In the genomic region with DNA sequence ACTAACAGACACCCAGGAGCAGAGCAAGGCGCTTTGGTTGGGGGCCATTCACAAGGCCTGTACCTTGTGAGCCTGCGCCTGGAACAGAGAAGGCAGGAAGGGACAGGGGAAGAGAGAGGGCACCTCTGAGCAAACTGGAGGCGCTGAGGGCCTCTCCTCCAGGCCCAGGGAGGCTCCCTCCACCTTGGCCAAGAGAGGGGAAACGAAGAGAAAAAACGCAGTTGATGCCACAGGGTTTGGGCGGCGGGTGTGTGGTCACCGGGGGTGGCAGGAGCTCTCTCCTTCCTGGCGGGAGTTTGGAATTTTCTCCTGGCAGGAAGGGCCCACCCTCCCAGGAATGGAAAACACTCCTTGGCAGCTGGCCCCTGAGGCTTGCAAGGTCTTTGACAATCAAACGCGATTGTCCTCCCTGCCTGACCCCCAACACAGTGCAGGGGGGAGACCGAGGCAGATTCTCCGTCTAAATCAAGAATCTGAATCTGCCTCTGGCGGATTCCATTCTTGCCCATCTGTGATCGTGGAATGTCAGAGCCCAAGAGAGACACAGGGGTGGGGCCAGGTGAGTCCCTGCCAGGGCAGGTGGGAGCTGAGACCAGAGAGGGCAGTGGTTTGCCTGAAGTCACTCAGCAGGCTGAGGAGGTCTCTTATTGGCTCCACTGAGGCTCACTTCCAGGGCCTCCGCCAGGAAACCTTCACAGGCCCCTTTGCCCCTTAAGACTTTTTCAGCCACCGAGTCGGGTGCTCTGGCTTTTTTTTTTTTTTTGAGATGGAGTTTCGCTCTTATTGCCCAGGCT, we compare ENCODE assay signal across 1 cellular context.
TF ChIP-seq lines count a peak whose summit lies in the region.

No MANE protein-coding gene starts in this region.

TF ChIP-seq in A549, 52 proteins besides CTCF, POLR2A, EP300 and RAD21 (continued from another document):
- TF ChIP-seq, protein P1, sequence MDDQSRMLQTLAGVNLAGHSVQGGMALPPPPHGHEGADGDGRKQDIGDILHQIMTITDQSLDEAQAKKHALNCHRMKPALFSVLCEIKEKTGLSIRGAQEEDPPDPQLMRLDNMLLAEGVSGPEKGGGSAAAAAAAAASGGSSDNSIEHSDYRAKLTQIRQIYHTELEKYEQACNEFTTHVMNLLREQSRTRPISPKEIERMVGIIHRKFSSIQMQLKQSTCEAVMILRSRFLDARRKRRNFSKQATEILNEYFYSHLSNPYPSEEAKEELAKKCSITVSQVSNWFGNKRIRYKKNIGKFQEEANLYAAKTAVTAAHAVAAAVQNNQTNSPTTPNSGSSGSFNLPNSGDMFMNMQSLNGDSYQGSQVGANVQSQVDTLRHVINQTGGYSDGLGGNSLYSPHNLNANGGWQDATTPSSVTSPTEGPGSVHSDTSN (IDR thresholded peaks at IDR 0.05): no peak
- TF ChIP-seq POLR2AphosphoS2 (conservative IDR thresholded peaks at IDR 0.05; ENCODE audit: low read length) (no peak), RNF2 (IDR thresholded peaks at IDR 0.05; ENCODE audit: borderline replicate concordance, low read depth) (no peak), FOXS1 (CRISPR knock-in tag; IDR thresholded peaks at IDR 0.05) (no peak), MAX (IDR thresholded peaks at IDR 0.05) (no peak)
TF ChIP-seq in A549: peak in this region for 0.
